ENCODE assay signal across 8 cellular contexts in the genomic region with DNA sequence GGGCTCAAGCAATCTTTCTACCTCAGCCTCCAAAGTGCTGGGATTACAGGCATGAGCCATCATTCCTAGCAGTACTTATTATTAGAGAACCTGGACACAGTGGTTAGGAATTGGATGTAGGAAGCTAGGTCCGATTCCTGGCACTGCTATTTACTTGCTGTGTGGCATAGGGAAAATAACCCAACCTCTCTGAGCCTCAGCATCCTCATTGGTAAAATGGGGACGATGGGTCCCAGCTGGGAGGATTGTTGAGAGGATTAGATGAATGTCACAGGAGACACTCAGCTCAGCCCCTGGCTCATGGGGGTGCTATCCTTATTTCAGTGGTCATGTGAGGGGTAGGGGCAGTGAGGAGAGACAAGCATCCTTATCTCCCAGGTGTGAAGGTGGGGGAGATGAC.
"Had no signal": no experiment of that assay in that cellular context is flagged by ENCODE, and none has a peak within 500 bp of the region (broad histone marks: within the 10 kb centered on the region; RNA-seq: fewer than 3 reads in every experiment).

No MANE protein-coding gene starts in this region.

- H3K4me3 Mint-ChIP-seq: H9, HFFc6 had no signal

- H3K9ac ChIP-seq: GM23248 had no signal

- H3K27ac ChIP-seq: GM23248 had no signal

- H3K9me3 Mint-ChIP-seq: H9, HFFc6 had no signal

- DNase-seq: GM23248, GOT3, H9, HCEC 1CT, HFFc6, KG1 had no signal

- H3K27ac Mint-ChIP-seq: HFFc6 had no signal

- H3K4me3 ChIP-seq: GM23248 had no signal

- FAIRE-seq: H54, HTR-8/SVneo had no signal

- H2AFZ ChIP-seq: GM23248 had no signal
